ENCODE assay signal across 4 cellular contexts in the genomic region with DNA sequence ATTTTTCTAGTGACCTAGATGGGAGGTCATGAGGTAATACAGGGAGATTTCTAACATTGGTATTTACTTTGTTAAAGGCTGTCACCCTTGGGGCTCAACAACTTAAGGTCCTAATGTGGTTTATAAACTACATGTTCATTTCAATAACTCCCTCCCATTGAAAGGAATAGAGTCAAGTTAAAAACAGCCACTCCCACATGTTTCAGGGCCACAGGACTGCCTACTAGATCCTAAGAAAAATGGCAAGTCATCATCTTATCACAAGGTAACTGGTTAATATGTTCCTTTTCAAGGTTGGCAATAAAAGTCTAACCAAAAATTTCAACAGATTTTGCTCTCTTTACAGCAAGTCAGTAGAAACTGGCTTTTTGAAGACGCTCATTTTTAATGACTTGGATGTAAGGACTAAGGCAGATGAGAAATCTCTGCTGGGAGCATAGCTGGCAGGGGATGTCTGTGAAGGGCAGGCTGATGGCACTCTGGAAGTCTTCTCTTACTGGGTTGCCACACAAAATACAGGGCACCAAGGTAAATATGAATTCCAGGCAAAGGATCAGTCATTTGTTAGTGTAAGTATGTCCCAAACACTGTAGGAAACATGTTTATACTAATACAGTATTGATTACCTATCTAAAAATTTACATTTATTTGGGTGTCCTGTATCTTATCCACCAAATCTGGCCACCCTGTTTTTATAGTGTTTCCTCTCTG. TPM values are rescaled to one million over a fixed set of nuclear protein-coding genes. Genes with fewer than 3 reads are reported as not detected.
"Had no signal": no experiment of that assay in that cellular context is flagged by ENCODE, and none has a peak within 500 bp of the region (broad histone marks: within the 10 kb centered on the region; RNA-seq: fewer than 3 reads in every experiment).

No MANE protein-coding gene starts in this region.

RNA-seq across cellular contexts. Expression of gene GSTA5, which starts 13.4 kb away (rescaled TPM):
- total RNA-seq: GM23248, H9, HT-29 had no signal
- polyA plus RNA-seq: GM23248, IgD-negative memory B cell had no signal

RNA-seq across cellular contexts. Expression of gene GSTA1, which starts 23.6 kb away (rescaled TPM):
- total RNA-seq: H9, HT-29 had no signal
- polyA plus RNA-seq: IgD-negative memory B cell had no signal
